In the genomic region with DNA sequence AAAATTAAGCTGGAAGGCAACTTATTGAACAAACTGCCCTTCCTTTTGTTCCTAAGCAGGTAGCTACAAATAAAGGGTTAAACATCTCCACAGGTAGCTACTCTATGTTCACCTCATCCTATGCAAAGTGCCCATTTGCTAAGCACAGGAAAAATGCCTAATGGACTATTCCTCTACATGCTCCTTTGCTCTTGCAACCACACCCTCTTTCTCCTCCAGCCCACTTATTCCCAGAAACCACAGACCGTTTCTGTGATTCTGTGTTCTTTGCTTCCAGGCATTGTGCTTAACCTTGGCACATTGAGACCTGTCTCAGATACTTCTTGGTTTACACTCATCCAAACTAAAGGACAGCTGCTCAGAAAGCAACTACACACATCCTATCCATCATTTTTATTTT, we compare ENCODE assay signal across 14 cellular contexts.
DNase-seq lines count a peak whose midpoint lies in the region; TF ChIP-seq lines count a peak whose summit lies in the region.
"Had no signal": no experiment of that assay in that cellular context is flagged by ENCODE, and none has a peak within 500 bp of the region (broad histone marks: within the 10 kb centered on the region; RNA-seq: fewer than 3 reads in every experiment).

No MANE protein-coding gene starts in this region.

- 0 out of 2 replicates have a peak, but pooled peaks have one; percentile 12 for TF ChIP-seq EP300 in Ishikawa (IDR thresholded peaks at IDR 0.05; ENCODE audit: borderline replicate concordance)

- DNase-seq in NCI-H187 treated with DMSO at 0.1 percent for 48 hours (lab: John Stamatoyannopoulos, UW) (peak; percentile 99), NCI-H748 treated with DMSO at 0.1 percent for 48 hours (lab: John Stamatoyannopoulos, UW) (peak; percentile 13), renal cortical epithelial cell (ENCODE audit: low read depth) (peak; percentile 69), NCI-H1436 treated with DMSO at 0.1 percent for 48 hours (lab: John Stamatoyannopoulos, UW) (no peak), SW 1271 (lab: John Stamatoyannopoulos, UW) (no peak)
- no peak for DNase-seq in effector CD8-positive, alpha-beta T cell (lab: John Stamatoyannopoulos, UW)
- DNase-seq: CD4-positive, alpha-beta T cell; COR-L47; HCEC 1CT; NCI-H1436; NCI-H2029 treated with DMSO at 0.1 percent for 48 hours; Peyer's patch; T-helper 2 cell had no signal

- no peak for TF ChIP-seq RAD21 in Ishikawa (IDR thresholded peaks at IDR 0.05; ENCODE audit: low read depth)

TF ChIP-seq in Ishikawa, 13 proteins besides CTCF, POLR2A, EP300 and RAD21:
- TF ChIP-seq, protein P1, sequence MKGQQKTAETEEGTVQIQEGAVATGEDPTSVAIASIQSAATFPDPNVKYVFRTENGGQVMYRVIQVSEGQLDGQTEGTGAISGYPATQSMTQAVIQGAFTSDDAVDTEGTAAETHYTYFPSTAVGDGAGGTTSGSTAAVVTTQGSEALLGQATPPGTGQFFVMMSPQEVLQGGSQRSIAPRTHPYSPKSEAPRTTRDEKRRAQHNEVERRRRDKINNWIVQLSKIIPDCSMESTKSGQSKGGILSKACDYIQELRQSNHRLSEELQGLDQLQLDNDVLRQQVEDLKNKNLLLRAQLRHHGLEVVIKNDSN (IDR thresholded peaks at IDR 0.05), result no peak
- TF ChIP-seq TAF1 (IDR thresholded peaks at IDR 0.05; ENCODE audit: low read depth) (no peak), ZBTB7A (IDR thresholded peaks at IDR 0.05; ENCODE audit: low read depth) (no peak)

Comparison
In these comparisons a context has a peak if more than half of its experiments do, and no peak if none do; other contexts are left out.
1. DNase-seq: peak in NCI-H187 treated with DMSO at 0.1 percent for 48 hours (single experiment), NCI-H748 treated with DMSO at 0.1 percent for 48 hours (single experiment) and renal cortical epithelial cell (single experiment); none in NCI-H1436 treated with DMSO at 0.1 percent for 48 hours (single experiment), SW 1271 (0 of 2) and effector CD8-positive, alpha-beta T cell (single experiment).